ENCODE assay signal across 29 cellular contexts in genomic region chr9:88220652-88221051, GRCh38.
"Had no signal": no experiment of that assay in that cellular context is flagged by ENCODE, and none has a peak within 500 bp of the region (broad histone marks: within the 10 kb centered on the region; RNA-seq: fewer than 3 reads in every experiment).

No MANE protein-coding gene starts in this region.

- H3K4me1 Mint-ChIP-seq: activated CD4-positive, alpha-beta memory T cell treated with anti-CD3 and anti-CD28 coated beads, Interleukin-2, amount 10 ng/mL, durations not matched to agents 7 days and 5 days; activated CD4-positive, alpha-beta T cell treated with anti-CD3 and anti-CD28 coated beads, Interleukin-2, amount 10 ng/mL, durations not matched to agents 7 days and 5 days; activated naive CD4-positive, alpha-beta T cell treated with anti-CD3 and anti-CD28 coated beads, Interleukin-2, amount 50 U/mL, for 24 hours; activated naive CD8-positive, alpha-beta T cell treated with anti-CD3 and anti-CD28 coated beads, Interleukin-2, amount 50 U/mL, for 24 hours; activated T-helper 17 cell treated with anti-CD3 and anti-CD28 coated beads, Interleukin-2, amount 50 U/mL, for 72 hours; central memory CD8-positive, alpha-beta T cell; stimulated activated effector memory CD8-positive, alpha-beta T cell treated with anti-CD3 and anti-CD28 coated beads, Interleukin-12 subunit alpha, Interleukin-12 subunit beta, amount 100 ng/mL, for 72 hours; T-helper 17 cell had no signal

- H3K9me3 Mint-ChIP-seq: activated CD4-positive, alpha-beta memory T cell treated with anti-CD3 and anti-CD28 coated beads, Interleukin-2, amount 10 ng/mL, durations not matched to agents 7 days and 5 days; activated naive CD4-positive, alpha-beta T cell treated with anti-CD3 and anti-CD28 coated beads, Interleukin-2, amount 50 U/mL, for 24 hours; activated naive CD8-positive, alpha-beta T cell treated with anti-CD3 and anti-CD28 coated beads, Interleukin-2, amount 50 U/mL, for 24 hours; activated T-cell treated with anti-CD3 and anti-CD28 coated beads, Interleukin-2, amount 50 U/mL, for 4 hours; activated T-helper 17 cell treated with anti-CD3 and anti-CD28 coated beads, Interleukin-2, amount 50 U/mL, for 72 hours; central memory CD8-positive, alpha-beta T cell; natural killer cell; stimulated activated effector memory CD8-positive, alpha-beta T cell treated with anti-CD3 and anti-CD28 coated beads, Interleukin-12 subunit alpha, Interleukin-12 subunit beta, amount 100 ng/mL, for 72 hours; stimulated activated naive CD8-positive, alpha-beta T cell treated with anti-CD3 and anti-CD28 coated beads, Interleukin-15, Interleukin-2, amounts not matched to agents 100 ng/mL and 50 ng/mL, for 24 hours had no signal

- H3K27me3 ChIP-seq: breast epithelium, pancreas, sigmoid colon, upper lobe of left lung, vagina had no signal

- H3K36me3 ChIP-seq: breast epithelium, esophagus squamous epithelium, pancreas, sigmoid colon, upper lobe of left lung, vagina, WERI-Rb-1 had no signal

- H3K4me3 ChIP-seq: breast epithelium, esophagus squamous epithelium, pancreas, psoas muscle, sigmoid colon, upper lobe of left lung, vagina had no signal

- H3K4me1 ChIP-seq: breast epithelium, esophagus squamous epithelium, pancreas, psoas muscle, sigmoid colon, upper lobe of left lung had no signal

- ATAC-seq: activated naive CD8-positive, alpha-beta T cell treated with anti-CD3 and anti-CD28 coated beads, Interleukin-2, amount 50 U/mL, for 24 hours; activated T-cell treated with anti-CD3 and anti-CD28 coated beads, Interleukin-2, amount 50 U/mL, for 4 hours; activated T-helper 17 cell treated with anti-CD3 and anti-CD28 coated beads, Interleukin-2, amount 50 U/mL, for 72 hours; natural killer cell; pancreas; psoas muscle; stimulated activated effector memory CD8-positive, alpha-beta T cell treated with anti-CD3 and anti-CD28 coated beads, Interleukin-12 subunit alpha, Interleukin-12 subunit beta, amount 100 ng/mL, for 72 hours; T-helper 17 cell had no signal

- DNase-seq: activated CD4-positive, alpha-beta memory T cell treated with anti-CD3 and anti-CD28 coated beads, Interleukin-2, amount 10 ng/mL, durations not matched to agents 7 days and 5 days; activated CD4-positive, alpha-beta T cell treated with anti-CD3 and anti-CD28 coated beads, Interleukin-2, amount 10 ng/mL, durations not matched to agents 7 days and 5 days; activated CD4-positive, CD25-positive, alpha-beta regulatory T cell treated with anti-CD3 and anti-CD28 coated beads, Interleukin-2, amount 50 U/mL, for 72 hours; activated naive CD8-positive, alpha-beta T cell treated with anti-CD3 and anti-CD28 coated beads, Interleukin-2, amount 50 U/mL, for 24 hours; activated T-cell treated with anti-CD3 and anti-CD28 coated beads, Interleukin-2, amount 50 U/mL, for 4 hours; amygdala; dermis blood vessel endothelial cell; effector CD4-positive, alpha-beta T cell; esophagus squamous epithelium; foreskin melanocyte; mammary epithelial cell; natural killer cell; pancreas; psoas muscle; sigmoid colon; small intestine; stimulated activated CD4-positive, alpha-beta T cell treated with anti-CD3 and anti-CD28 coated beads, Interleukin-4, amount 100 ng/mL, for 24 hours; T-helper 17 cell; T1000 had no signal

- H3K27me3 Mint-ChIP-seq: activated naive CD4-positive, alpha-beta T cell treated with anti-CD3 and anti-CD28 coated beads, Interleukin-2, amount 50 U/mL, for 24 hours had no signal

- H3K36me3 Mint-ChIP-seq: activated naive CD4-positive, alpha-beta T cell treated with anti-CD3 and anti-CD28 coated beads, Interleukin-2, amount 50 U/mL, for 24 hours; natural killer cell; stimulated activated effector memory CD8-positive, alpha-beta T cell treated with anti-CD3 and anti-CD28 coated beads, Interleukin-12 subunit alpha, Interleukin-12 subunit beta, amount 100 ng/mL, for 72 hours had no signal

- H3K4me3 Mint-ChIP-seq: activated CD4-positive, alpha-beta memory T cell treated with anti-CD3 and anti-CD28 coated beads, Interleukin-2, amount 10 ng/mL, durations not matched to agents 7 days and 5 days; activated CD4-positive, alpha-beta T cell treated with anti-CD3 and anti-CD28 coated beads, Interleukin-2, amount 10 ng/mL, durations not matched to agents 7 days and 5 days; activated naive CD4-positive, alpha-beta T cell treated with anti-CD3 and anti-CD28 coated beads, Interleukin-2, amount 50 U/mL, for 24 hours; activated naive CD8-positive, alpha-beta T cell treated with anti-CD3 and anti-CD28 coated beads, Interleukin-2, amount 50 U/mL, for 24 hours; activated T-cell treated with anti-CD3 and anti-CD28 coated beads, Interleukin-2, amount 50 U/mL, for 4 hours; activated T-helper 17 cell treated with anti-CD3 and anti-CD28 coated beads, Interleukin-2, amount 50 U/mL, for 72 hours; central memory CD8-positive, alpha-beta T cell; natural killer cell; stimulated activated effector memory CD8-positive, alpha-beta T cell treated with anti-CD3 and anti-CD28 coated beads, Interleukin-12 subunit alpha, Interleukin-12 subunit beta, amount 100 ng/mL, for 72 hours; stimulated activated naive CD8-positive, alpha-beta T cell treated with anti-CD3 and anti-CD28 coated beads, Interleukin-15, Interleukin-2, amounts not matched to agents 100 ng/mL and 50 ng/mL, for 24 hours; T-helper 17 cell had no signal

- H3K27ac ChIP-seq: breast epithelium, epithelial cell of prostate, esophagus squamous epithelium, pancreas, psoas muscle, sigmoid colon, upper lobe of left lung, vagina, WERI-Rb-1 had no signal

- H3K27ac Mint-ChIP-seq: activated CD4-positive, alpha-beta memory T cell treated with anti-CD3 and anti-CD28 coated beads, Interleukin-2, amount 10 ng/mL, durations not matched to agents 7 days and 5 days; activated CD4-positive, alpha-beta T cell treated with anti-CD3 and anti-CD28 coated beads, Interleukin-2, amount 10 ng/mL, durations not matched to agents 7 days and 5 days; activated naive CD8-positive, alpha-beta T cell treated with anti-CD3 and anti-CD28 coated beads, Interleukin-2, amount 50 U/mL, for 24 hours; activated T-helper 17 cell treated with anti-CD3 and anti-CD28 coated beads, Interleukin-2, amount 50 U/mL, for 72 hours; natural killer cell; stimulated activated effector memory CD8-positive, alpha-beta T cell treated with anti-CD3 and anti-CD28 coated beads, Interleukin-12 subunit alpha, Interleukin-12 subunit beta, amount 100 ng/mL, for 72 hours; stimulated activated naive CD8-positive, alpha-beta T cell treated with anti-CD3 and anti-CD28 coated beads, Interleukin-15, Interleukin-2, amounts not matched to agents 100 ng/mL and 50 ng/mL, for 24 hours; T-helper 17 cell had no signal
